Comparison of ENCODE assay signal across 1 cellular context in genomic region chr17:75542184-75542583, GRCh38.
TF ChIP-seq lines count a peak whose summit lies in the region.

No MANE protein-coding gene starts in this region.

TF ChIP-seq in H1, 55 proteins besides CTCF, POLR2A, EP300 and RAD21:
- no peak for TF ChIP-seq CHD2 (IDR thresholded peaks at IDR 0.05; ENCODE audit: low read length)
- no peak for TF ChIP-seq CBX5 (IDR thresholded peaks at IDR 0.05; ENCODE audit: low read depth, low read length)
- TF ChIP-seq SP1 (IDR thresholded peaks at IDR 0.05; ENCODE audit: low read depth, low read length), result no peak
- no peak for TF ChIP-seq SIN3A (conservative IDR thresholded peaks at IDR 0.05 in 1 of 2, IDR thresholded peaks at IDR 0.05 in 1 of 2; ENCODE audit: low read depth in 1 of 2, low read length in 2 of 2)
- no peak for TF ChIP-seq SP4 (IDR thresholded peaks at IDR 0.05; ENCODE audit: low read length)
- no peak for TF ChIP-seq PHF8 (conservative IDR thresholded peaks at IDR 0.05; ENCODE audit: low read depth, low read length)
- no peak for TF ChIP-seq POU5F1 (IDR thresholded peaks at IDR 0.05; ENCODE audit: low read depth, low read length)
- no peak for TF ChIP-seq USF2 (IDR thresholded peaks at IDR 0.05; ENCODE audit: low read length)
- TF ChIP-seq EGR1 (IDR thresholded peaks at IDR 0.05; ENCODE audit: borderline replicate concordance, low read depth, low read length), result no peak
- no peak for TF ChIP-seq ZNF274 (IDR thresholded peaks at IDR 0.05; ENCODE audit: borderline replicate concordance, extremely low read depth, low read length)
- no peak for TF ChIP-seq NANOG (IDR thresholded peaks at IDR 0.05; ENCODE audit: insufficient read depth, low read depth, low read length, poor library complexity, severe bottlenecking)
- TF ChIP-seq CBX8 (IDR thresholded peaks at IDR 0.05; ENCODE audit: borderline replicate concordance, low read depth, low read length), result no peak
- TF ChIP-seq FOSL1 (IDR thresholded peaks at IDR 0.05; ENCODE audit: insufficient read depth, low read depth, low read length), result no peak
- TF ChIP-seq MAFK (IDR thresholded peaks at IDR 0.05; ENCODE audit: low read depth, low read length), result no peak
- no peak for TF ChIP-seq E2F6 (IDR thresholded peaks at IDR 0.05)
- TF ChIP-seq TAF1 (IDR thresholded peaks at IDR 0.05; ENCODE audit: low read depth, low read length), result no peak
- TF ChIP-seq MAX (IDR thresholded peaks at IDR 0.05), result no peak
